Comparison of ENCODE assay signal across 17 cellular contexts in genomic region chr20:59309218-59309617, GRCh38. TPM values are rescaled to one million over a fixed set of nuclear protein-coding genes. Genes with fewer than 3 reads are reported as not detected.
DNase-seq lines count a peak whose midpoint lies in the region; ATAC-seq, FAIRE-seq and TF ChIP-seq lines count a peak whose summit lies in the region.
"Had no signal": no experiment of that assay in that cellular context is flagged by ENCODE, and none has a peak within 500 bp of the region (broad histone marks: within the 10 kb centered on the region; RNA-seq: fewer than 3 reads in every experiment).

No MANE protein-coding gene starts in this region.

- H3K27ac ChIP-seq in pancreas (peak overlapping the region in 2 of 4 donors; percentile 33 to 54), mammary epithelial cell (ENCODE audit: insufficient read depth, low read depth, low read length) (no peak overlapping the region)
- H3K27ac ChIP-seq: 22Rv1 had no signal

- H3K36me3 Mint-ChIP-seq in activated CD4-positive, alpha-beta memory T cell treated with anti-CD3 and anti-CD28 coated beads, Interleukin-2, amount 10 ng/mL, durations not matched to agents 7 days and 5 days (ENCODE audit: low read depth) = no peaks in the 10 kb centered on the region
- H3K36me3 Mint-ChIP-seq in activated CD4-positive, alpha-beta memory T cell treated with anti-CD3 and anti-CD28 coated beads for 36 hours = no peaks in the 10 kb centered on the region
- H3K36me3 Mint-ChIP-seq: CD14-positive monocyte; CD8-positive, alpha-beta memory T cell had no signal

- intact Hi-C loops in activated CD4-positive, alpha-beta memory T cell treated with anti-CD3 and anti-CD28 coated beads for 36 hours (cut with micrococcal nuclease) = no loop called here
- intact Hi-C loops in left colon (cut with DNase I, micrococcal nuclease) = no loop called here
- intact Hi-C loops in pancreas (cut with DNase I) = no loop called here
- intact Hi-C loops in mammary epithelial cell (cut with micrococcal nuclease) = no loop called here

- dilution Hi-C loops in mammary epithelial cell (cut with HindIII; ENCODE audit: low sequenced_read_pairs) = no loop called here

- peak; percentile 53 for ATAC-seq in left colon
- peak; percentile 10 to 41 (median 21) for ATAC-seq in pancreas
- no peak for ATAC-seq in stimulated activated naive CD8-positive, alpha-beta T cell treated with anti-CD3 and anti-CD28 coated beads, Interleukin-15, Interleukin-2, amounts not matched to agents 100 U/mL and 50 U/mL, for 24 hours
- ATAC-seq in HG03439 (IDR thresholded peaks at IDR 0.05; ENCODE audit: unreplicated experiment) = no peak
- ATAC-seq: GM23338 had no signal

- H3K27ac Mint-ChIP-seq in activated CD4-positive, alpha-beta memory T cell treated with anti-CD3 and anti-CD28 coated beads, Interleukin-2, amount 10 ng/mL, durations not matched to agents 7 days and 5 days = peak overlapping the region; percentile 67
- H3K27ac Mint-ChIP-seq in activated CD4-positive, alpha-beta memory T cell treated with anti-CD3 and anti-CD28 coated beads for 36 hours = no peak overlapping the region
- H3K27ac Mint-ChIP-seq: CD14-positive monocyte; CD8-positive, alpha-beta memory T cell; GM23338 had no signal

- H3K9me3 ChIP-seq in pancreas (no peaks in the 10 kb centered on the region), mammary epithelial cell (replicated peaks; ENCODE audit: insufficient read depth, low read length) (no peaks in the 10 kb centered on the region)

- no peak overlapping the region for H2AFZ ChIP-seq in mammary epithelial cell (ENCODE audit: low read depth, low read length)
- H2AFZ ChIP-seq: GM23338 had no signal

- no TSS peak for BruUV-seq in mammary epithelial cell (replicated peaks; lab: Mats Ljungman, UMichigan)

- CTCF ChIA-PET in activated CD4-positive, alpha-beta memory T cell treated with anti-CD3 and anti-CD28 coated beads, Interleukin-2, amount 10 ng/mL, durations not matched to agents 7 days and 5 days (lab: Charles Lee) = no interaction called here
- CTCF ChIA-PET in activated CD4-positive, alpha-beta memory T cell treated with anti-CD3 and anti-CD28 coated beads for 36 hours (lab: Charles Lee) = interaction anchor here (0.6 kb wide), 1 partner anchor 87 kb away, joined by 3 read pairs; no protein-coding TSS in a partner anchor
- CTCF ChIA-PET in mammary epithelial cell (lab: Charles Lee; ENCODE audit: low non-redundant PET) = no interaction called here

- H3K27me3 Mint-ChIP-seq in activated CD4-positive, alpha-beta memory T cell treated with anti-CD3 and anti-CD28 coated beads, Interleukin-2, amount 10 ng/mL, durations not matched to agents 7 days and 5 days = peaks cover 3% of the 10 kb centered on the region
- peaks cover 2% of the 10 kb centered on the region for H3K27me3 Mint-ChIP-seq in activated CD4-positive, alpha-beta memory T cell treated with anti-CD3 and anti-CD28 coated beads for 36 hours

- peaks cover 17 to 22% (median 19%) of the 10 kb centered on the region in 3 donors for H3K4me1 ChIP-seq in pancreas
- H3K4me1 ChIP-seq in mammary epithelial cell (ENCODE audit: insufficient read depth, low read length) = no peaks in the 10 kb centered on the region

- H3K9me3 Mint-ChIP-seq in activated CD4-positive, alpha-beta memory T cell treated with anti-CD3 and anti-CD28 coated beads, Interleukin-2, amount 10 ng/mL, durations not matched to agents 7 days and 5 days = no peaks in the 10 kb centered on the region
- H3K9me3 Mint-ChIP-seq in activated CD4-positive, alpha-beta memory T cell treated with anti-CD3 and anti-CD28 coated beads for 36 hours = no peaks in the 10 kb centered on the region
- H3K9me3 Mint-ChIP-seq: CD8-positive, alpha-beta memory T cell; GM23338 had no signal

- no peak overlapping the region for H3K9ac ChIP-seq in mammary epithelial cell (ENCODE audit: insufficient read depth, low read length)

- no peaks in the 10 kb centered on the region for H3K36me3 ChIP-seq in pancreas
- H3K36me3 ChIP-seq in mammary epithelial cell (ENCODE audit: insufficient read depth, low read length) = no peaks in the 10 kb centered on the region

- WGBS in pancreas, 2 donors = 52 to 63% methylated on average over 3 of the region's 3 CpGs
- WGBS in mammary epithelial cell (ENCODE audit: low coverage, missing lambda C conversion rate) = 88% methylated on average over 1 of the region's 3 CpGs

- H3K4me3 Mint-ChIP-seq in activated CD4-positive, alpha-beta memory T cell treated with anti-CD3 and anti-CD28 coated beads, Interleukin-2, amount 10 ng/mL, durations not matched to agents 7 days and 5 days = no peak overlapping the region
- no peak overlapping the region for H3K4me3 Mint-ChIP-seq in activated CD4-positive, alpha-beta memory T cell treated with anti-CD3 and anti-CD28 coated beads for 36 hours
- H3K4me3 Mint-ChIP-seq: CD14-positive monocyte; CD8-positive, alpha-beta memory T cell; GM23338 had no signal

- no peak for DNase-seq in activated CD4-positive, alpha-beta memory T cell treated with anti-CD3 and anti-CD28 coated beads, Interleukin-2, amount 10 ng/mL, durations not matched to agents 7 days and 5 days
- DNase-seq in activated CD4-positive, alpha-beta memory T cell treated with anti-CD3 and anti-CD28 coated beads for 36 hours = no peak
- DNase-seq in left colon (peak in 1 of 2 donors; percentile 53), pancreas (no peak), mammary epithelial cell (no peak)
- no peak for DNase-seq in stimulated activated naive CD8-positive, alpha-beta T cell treated with anti-CD3 and anti-CD28 coated beads, Interleukin-15, Interleukin-2, amounts not matched to agents 100 U/mL and 50 U/mL, for 24 hours
- DNase-seq: CD8-positive, alpha-beta memory T cell; H7 had no signal

- H4K20me1 ChIP-seq in mammary epithelial cell (ENCODE audit: insufficient read depth, low read length) = no peaks in the 10 kb centered on the region

- in situ Hi-C loops in mammary epithelial cell (cut with MboI; ENCODE audit: low sequenced_read_pairs in 2 of 2) = no loop called here

- TF ChIP-seq CTCF in pancreas (IDR thresholded peaks at IDR 0.05) (no peak), mammary epithelial cell (conservative IDR thresholded peaks at IDR 0.05 in 1 of 2, IDR thresholded peaks at IDR 0.05 in 1 of 2; ENCODE audit: extremely low read depth in 1 of 2, insufficient read depth in 1 of 2, low read depth in 1 of 2, low read length in 2 of 2) (no peak)

- FAIRE-seq in pancreas (lab: Jason Lieb, UNC) = no peak

- no peak overlapping the region for H3K4me2 ChIP-seq in mammary epithelial cell (ENCODE audit: insufficient read depth, low read depth, low read length)
- H3K4me2 ChIP-seq: GM23338 had no signal

- POLR2A ChIA-PET in activated CD4-positive, alpha-beta memory T cell treated with anti-CD3 and anti-CD28 coated beads, Interleukin-2, amount 10 ng/mL, durations not matched to agents 7 days and 5 days (lab: Charles Lee) = no interaction called here
- POLR2A ChIA-PET in activated CD4-positive, alpha-beta memory T cell treated with anti-CD3 and anti-CD28 coated beads for 36 hours (lab: Charles Lee) = no interaction called here

- peaks cover 30% of the 10 kb centered on the region for H3K4me1 Mint-ChIP-seq in activated CD4-positive, alpha-beta memory T cell treated with anti-CD3 and anti-CD28 coated beads, Interleukin-2, amount 10 ng/mL, durations not matched to agents 7 days and 5 days
- H3K4me1 Mint-ChIP-seq in activated CD4-positive, alpha-beta memory T cell treated with anti-CD3 and anti-CD28 coated beads for 36 hours (ENCODE audit: low read depth) = peaks cover 7% of the 10 kb centered on the region
- H3K4me1 Mint-ChIP-seq: CD14-positive monocyte, GM23338 had no signal

- no peaks in the 10 kb centered on the region for H3K79me2 ChIP-seq in mammary epithelial cell (ENCODE audit: insufficient read depth, low read length)

- no peaks in the 10 kb centered on the region for H3K27me3 ChIP-seq in pancreas
- peaks cover 1% of the 10 kb centered on the region for H3K27me3 ChIP-seq in mammary epithelial cell (ENCODE audit: insufficient read depth, low read length)

- H3K4me3 ChIP-seq in pancreas (no peak overlapping the region), mammary epithelial cell (replicated peaks in 1 of 3; ENCODE audit: insufficient read depth in 1 of 3, low read depth in 2 of 3, low read length in 3 of 3) (no peak overlapping the region)
- H3K4me3 ChIP-seq: GM23338 had no signal

RNA-seq across cellular contexts. Expression of gene EDN3, which starts 8.8 kb away (rescaled TPM):
- under 1 TPM; 0.25 to 0.35 TPM for total RNA-seq in activated CD4-positive, alpha-beta memory T cell treated with anti-CD3 and anti-CD28 coated beads, Interleukin-2, amount 10 ng/mL, durations not matched to agents 7 days and 5 days
- total RNA-seq in activated CD4-positive, alpha-beta memory T cell treated with anti-CD3 and anti-CD28 coated beads for 36 hours = under 1 TPM in 1 of 2 experiments, not detected in 1; 0.10 TPM
- total RNA-seq in left colon (10 to 100 TPM; 60.6 to 63.1 TPM), pancreas (1 to 10 TPM; 3.6 to 6.7 (median 5.0) TPM), mammary epithelial cell (under 1 TPM in 1 of 2 donors, not detected in 1; 0.17 TPM)
- polyA plus RNA-seq in pancreas (10 to 100 TPM in 1 of 2 donors, 1 to 10 TPM in 1; 8.5 to 55.3 TPM), mammary epithelial cell (not detected)
- polyA minus RNA-seq in mammary epithelial cell = not detected
- total RNA-seq: A673, Daoy, H7, HepG2, HT1080 had no signal
- polyA plus RNA-seq: BJ; CD14-positive monocyte; CD8-positive, alpha-beta memory T cell; HepG2 had no signal

Comparison
In these comparisons a context has a peak if more than half of its experiments do, and no peak if none do; other contexts are left out.
1. ATAC-seq: peak in left colon (single experiment) and pancreas (4 of 4); none in stimulated activated naive CD8-positive, alpha-beta T cell treated with anti-CD3 and anti-CD28 coated beads, Interleukin-15, Interleukin-2, amounts not matched to agents 100 U/mL and 50 U/mL, for 24 hours (single experiment) and HG03439 (single experiment).
2. RNA of gene EDN3, which starts 8.8 kb away (total RNA-seq): 60.6 to 63.1 TPM in left colon; 3.6 to 6.7 TPM in pancreas, 0.25 to 0.35 TPM in activated CD4-positive, alpha-beta memory T cell treated with anti-CD3 and anti-CD28 coated beads, Interleukin-2, amount 10 ng/mL, durations not matched to agents 7 days and 5 days, 0.17 TPM in mammary epithelial cell and 0.10 TPM in activated CD4-positive, alpha-beta memory T cell treated with anti-CD3 and anti-CD28 coated beads for 36 hours; every median in the first group is over 4 times any median in the second.